ENCODE assay signal across 23 cellular contexts in the genomic region with DNA sequence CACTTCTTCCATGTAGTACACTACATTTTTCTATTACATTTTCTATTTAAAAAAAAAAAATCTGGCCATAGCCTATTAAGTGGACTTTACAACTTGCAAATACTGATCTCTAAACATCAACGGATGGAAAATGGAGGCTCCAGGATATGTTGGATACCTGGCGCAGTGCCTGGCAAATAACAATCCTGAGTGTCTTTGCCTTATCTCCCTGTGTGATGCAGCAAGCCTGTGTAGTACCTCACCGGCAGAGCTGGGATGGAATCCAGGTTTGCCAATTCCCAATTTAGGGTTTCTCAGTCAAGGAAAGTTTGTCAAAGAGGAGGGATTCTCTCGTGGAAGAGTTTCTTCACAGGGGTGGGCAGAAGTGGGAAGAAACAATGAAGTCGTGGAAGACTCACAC.
"Had no signal": no experiment of that assay in that cellular context is flagged by ENCODE, and none has a peak within 500 bp of the region (broad histone marks: within the 10 kb centered on the region; RNA-seq: fewer than 3 reads in every experiment).

No MANE protein-coding gene starts in this region.

- H3K4me1 ChIP-seq: colonic mucosa, pancreas, right lobe of liver, testis had no signal

- H3K27me3 ChIP-seq: colonic mucosa, heart left ventricle, pancreas, right lobe of liver, testis had no signal

- H3K9me3 ChIP-seq: colonic mucosa, heart left ventricle, lower lobe of right lung, pancreas, right lobe of liver, testis had no signal

- H3K27ac ChIP-seq: colonic mucosa, dorsolateral prefrontal cortex, lower lobe of right lung, pancreas, right lobe of liver, testis had no signal

- FAIRE-seq: kidney, pancreas, urothelium cell line had no signal

- ATAC-seq: activated CD8-positive, alpha-beta memory T cell treated with anti-CD3 and anti-CD28 coated beads, Interleukin-2, amount 10 ng/mL, durations not matched to agents 7 days and 5 days; activated CD8-positive, alpha-beta T cell treated with anti-CD3 and anti-CD28 coated beads, Interleukin-2, amount 10 ng/mL, durations not matched to agents 7 days and 5 days; activated naive CD8-positive, alpha-beta T cell treated with anti-CD3 and anti-CD28 coated beads, Interleukin-2, amount 50 U/mL, for 24 hours; pancreas; right lobe of liver; stimulated activated naive CD8-positive, alpha-beta T cell treated with anti-CD3 and anti-CD28 coated beads, Interleukin-15, Interleukin-2, amounts not matched to agents 100 U/mL and 50 U/mL, for 24 hours had no signal

- H3K36me3 ChIP-seq: colonic mucosa, heart left ventricle, lower lobe of right lung, pancreas, right lobe of liver had no signal

- H3K4me3 ChIP-seq: colonic mucosa, dorsolateral prefrontal cortex, heart left ventricle, lower lobe of right lung, pancreas, right lobe of liver, testis had no signal

- DNase-seq: activated B cell treated with CpG ODN at 0.5 μM for 24 hours; activated CD4-positive, alpha-beta T cell treated with anti-CD3 and anti-CD28 coated beads, Interleukin-2, amount 50 U/mL, for 1 hour; activated CD8-positive, alpha-beta memory T cell treated with anti-CD3 and anti-CD28 coated beads, Interleukin-2, amount 10 ng/mL, durations not matched to agents 7 days and 5 days; activated CD8-positive, alpha-beta T cell treated with anti-CD3 and anti-CD28 coated beads, Interleukin-2, amount 10 ng/mL, durations not matched to agents 7 days and 5 days; activated naive CD8-positive, alpha-beta T cell treated with anti-CD3 and anti-CD28 coated beads, Interleukin-2, amount 50 U/mL, for 24 hours; activated T-cell treated with anti-CD3 and anti-CD28 coated beads, Interleukin-2, amount 50 U/mL, for 48 hours; cerebellar nuclear complex; colonic mucosa; dorsolateral prefrontal cortex; effector memory CD4-positive, alpha-beta T cell; foreskin fibroblast; hypothalamus; immature natural killer cell; kidney; lower lobe of right lung; pancreas; right lobe of liver; stimulated activated CD4-positive, alpha-beta T cell treated with anti-CD3 and anti-CD28 coated beads, Interleukin-4, amount 100 ng/mL, for 1 hour; stimulated activated naive CD8-positive, alpha-beta T cell treated with anti-CD3 and anti-CD28 coated beads, Interleukin-15, Interleukin-2, amounts not matched to agents 100 U/mL and 50 U/mL, for 24 hours; T-helper 1 cell; testis had no signal
